In genomic region chr19:43638991-43639494, GRCh38 we compare ENCODE assay signal across 9 cellular contexts. TPM values are rescaled to one million over a fixed set of nuclear protein-coding genes. Genes with fewer than 3 reads are reported as not detected.
A peak's percentile ranks its signal among the peaks of the same experiment; 100 is the strongest.
DNase-seq lines count a peak whose midpoint lies in the region; ATAC-seq, FAIRE-seq and TF ChIP-seq lines count a peak whose summit lies in the region.
"Had no signal": no experiment of that assay in that cellular context is flagged by ENCODE, and none has a peak within 500 bp of the region (broad histone marks: within the 10 kb centered on the region; RNA-seq: fewer than 3 reads in every experiment).

No MANE protein-coding gene starts in this region.

- H3K4me3 ChIP-seq in BLaER1 treated with 17β-estradiol and CSF1 and Interleukin-3, amounts not matched to agents 10 nM and 100 nM = peak overlapping the region; percentile 56 to 83 (median 70)
- peak overlapping the region; percentile 65 for H3K4me3 ChIP-seq in Loucy (ENCODE audit: low read length, poor library complexity, severe bottlenecking)
- peak overlapping the region; percentile 72 to 90 (median 80) for H3K4me3 ChIP-seq in H1 (ENCODE audit: extremely low read depth in 1 of 4, insufficient read depth in 2 of 4, low read depth in 3 of 4, low read length in 4 of 4)

- H3K4me3 Mint-ChIP-seq in neural crest cell = peak overlapping the region; percentile 96

- no peaks in the 10 kb centered on the region for H3K79me2 ChIP-seq in Loucy (ENCODE audit: insufficient read depth, low read length)
- no peaks in the 10 kb centered on the region for H3K79me2 ChIP-seq in H1 (ENCODE audit: control insufficient read depth in 1 of 2, insufficient read depth in 2 of 2, low read length in 2 of 2)

- H3K36me3 Mint-ChIP-seq in neural crest cell (ENCODE audit: low read depth) = no peaks in the 10 kb centered on the region

- FAIRE-seq in H1 (lab: Jason Lieb, UNC) = no peak
- no peak for FAIRE-seq in RCC 7860 (lab: Jason Lieb, UNC)

- peaks cover 2% of the 10 kb centered on the region; the same call in 1 of the 2 replicates for H3K79me1 ChIP-seq in H1 (ENCODE audit: low read depth, low read length)

- DNase-seq in H1 (ENCODE audit: low read depth in 1 of 2, low spot score in 2 of 2) (no peak), neural crest cell (ENCODE audit: low read depth, low spot score) (no peak), RCC 7860 (ENCODE audit: low spot score) (no peak), cerebellum (ENCODE audit: low spot score) (no peak)
- DNase-seq: NCI-H510A had no signal

- H3K23me2 ChIP-seq in H1 (ENCODE audit: low read depth, low read length) = peaks cover 20% of the 10 kb centered on the region

- ATAC-seq in GM18861 (IDR thresholded peaks at IDR 0.05; ENCODE audit: unreplicated experiment) (no peak), GM19463 (IDR thresholded peaks at IDR 0.05; ENCODE audit: unreplicated experiment) (no peak)

- H3K4me2 ChIP-seq in BLaER1 treated with 17β-estradiol and CSF1 and Interleukin-3, amounts not matched to agents 10 nM and 100 nM = peak overlapping the region; percentile 84 to 100 (median 99)
- H3K4me2 ChIP-seq in Loucy (ENCODE audit: low read depth, low read length, poor library complexity, severe bottlenecking) (peak overlapping the region; percentile 74), H1 (ENCODE audit: insufficient read depth in 1 of 2, low read depth in 2 of 2, low read length in 2 of 2) (peak overlapping the region; percentile 89 to 92)

- no peaks in the 10 kb centered on the region for H3K9me3 ChIP-seq in BLaER1 treated with 17β-estradiol and CSF1 and Interleukin-3, amounts not matched to agents 10 nM and 100 nM (replicated peaks in 1 of 11)
- no peaks in the 10 kb centered on the region for H3K9me3 ChIP-seq in Loucy (ENCODE audit: insufficient read depth, low read depth, low read length)
- no peaks in the 10 kb centered on the region for H3K9me3 ChIP-seq in H1 (ENCODE audit: insufficient read depth in 2 of 2, low read depth in 1 of 2, low read length in 1 of 2)

- H3F3A ChIP-seq in Loucy (ENCODE audit: low read depth) = no peaks in the 10 kb centered on the region

- no peaks in the 10 kb centered on the region for H3K36me3 ChIP-seq in BLaER1 treated with 17β-estradiol and CSF1 and Interleukin-3, amounts not matched to agents 10 nM and 100 nM
- H3K36me3 ChIP-seq in Loucy (ENCODE audit: insufficient read depth, low read length) = no peaks in the 10 kb centered on the region
- H3K36me3 ChIP-seq in H1 (ENCODE audit: control insufficient read depth in 2 of 4, insufficient read depth in 4 of 4, low read length in 3 of 4) = no peaks in the 10 kb centered on the region

- TF ChIP-seq EP300 in H1 (IDR thresholded peaks at IDR 0.05; ENCODE audit: borderline replicate concordance in 1 of 2, low read depth in 2 of 2, low read length in 2 of 2) = no peak

- H3K18ac ChIP-seq in H1 (ENCODE audit: extremely low read depth, low read length) = peak overlapping the region; percentile 41; the same call in 1 of the 2 replicates

- no peak overlapping the region for H2BK120ac ChIP-seq in H1 (replicated peaks; ENCODE audit: low read depth, low read length)

- peaks cover 0 to 5% (median 0%) of the 10 kb centered on the region in 11 experiments; a peak in 2 of 22 replicates for H4K20me1 ChIP-seq in BLaER1 treated with 17β-estradiol and CSF1 and Interleukin-3, amounts not matched to agents 10 nM and 100 nM
- no peaks in the 10 kb centered on the region for H4K20me1 ChIP-seq in Loucy (ENCODE audit: insufficient read depth, low read length, poor library complexity, severe bottlenecking)
- H4K20me1 ChIP-seq in H1 (replicated peaks in 1 of 2; ENCODE audit: control insufficient read depth in 1 of 2, insufficient read depth in 2 of 2, low read length in 2 of 2) = peaks cover 0 to 1% of the 10 kb centered on the region in 2 experiments

- peaks cover 44% of the 10 kb centered on the region for H3K4me1 Mint-ChIP-seq in neural crest cell

- TF ChIP-seq RAD21 in H1 (IDR thresholded peaks at IDR 0.05 in 1 of 2, conservative IDR thresholded peaks at IDR 0.05 in 1 of 2; ENCODE audit: low read depth in 2 of 2, low read length in 2 of 2) = no peak

- TF ChIP-seq CTCF in Loucy (conservative IDR thresholded peaks at IDR 0.05; ENCODE audit: low read length) (no peak), H1 (IDR thresholded peaks at IDR 0.05; ENCODE audit: control extremely low read depth in 1 of 3, insufficient read depth in 1 of 3, low read depth in 1 of 3, low read length in 3 of 3) (no peak), neural crest cell (conservative IDR thresholded peaks at IDR 0.05) (no peak)

- H3K27me3 Mint-ChIP-seq in neural crest cell (ENCODE audit: low read depth) = peaks cover 4% of the 10 kb centered on the region

- H4K5ac ChIP-seq in H1 (ENCODE audit: insufficient read length, low read depth, low read length) = no peak overlapping the region

- H2BK5ac ChIP-seq in H1 (ENCODE audit: low read depth, low read length) = no peak overlapping the region

- H2AFZ ChIP-seq in Loucy (ENCODE audit: low read length) (peak overlapping the region; percentile 43; the same call in 1 of the 2 replicates), H1 (ENCODE audit: low read length) (no peak overlapping the region)

- H3K27me3 ChIP-seq in BLaER1 treated with 17β-estradiol and CSF1 and Interleukin-3, amounts not matched to agents 10 nM and 100 nM = peaks cover 0 to 18% (median 9%) of the 10 kb centered on the region in 11 experiments; a peak in 15 of 22 replicates
- no peaks in the 10 kb centered on the region for H3K27me3 ChIP-seq in Loucy (ENCODE audit: insufficient read depth, low read length, poor library complexity, severe bottlenecking)
- peaks cover 11 to 48% (median 31%) of the 10 kb centered on the region in 4 experiments for H3K27me3 ChIP-seq in H1 (replicated peaks in 1 of 4; ENCODE audit: control insufficient read depth in 3 of 4, extremely low read depth in 1 of 4, insufficient read depth in 3 of 4, low read length in 3 of 4)

- CTCF ChIA-PET in H1 (lab: Charles Lee; ENCODE audit: partially characterized antibody) = interaction anchor here (1.4 kb wide), 1 partner anchor 26 kb away, joined by 3 read pairs; no protein-coding TSS in a partner anchor

- H3K56ac ChIP-seq in H1 (replicated peaks; ENCODE audit: insufficient read length, low read depth, low read length) = no peak overlapping the region

- H2BK12ac ChIP-seq in H1 (ENCODE audit: low read depth, low read length) = no peak overlapping the region

- peak overlapping the region; percentile 67 to 92 (median 78) for H3K9ac ChIP-seq in BLaER1 treated with 17β-estradiol and CSF1 and Interleukin-3, amounts not matched to agents 10 nM and 100 nM
- H3K9ac ChIP-seq in Loucy (ENCODE audit: low read depth, low read length, poor library complexity, severe bottlenecking) = no peak overlapping the region
- H3K9ac ChIP-seq in H1 (replicated peaks in 1 of 4; ENCODE audit: extremely low read depth in 1 of 4, low read depth in 3 of 4, low read length in 3 of 4) = peak overlapping the region in 2 of 4 experiments; percentile 43 to 51; a peak in 3 of 7 replicates

- TF ChIP-seq POLR2A in H1 (IDR thresholded peaks at IDR 0.05; ENCODE audit: control extremely low read depth in 1 of 2, low read depth in 2 of 2, low read length in 2 of 2) = no peak

- H3K9me2 ChIP-seq in Loucy (replicated peaks; ENCODE audit: low read depth, low read length) = no peaks in the 10 kb centered on the region

- H3K9me3 Mint-ChIP-seq in neural crest cell = no peaks in the 10 kb centered on the region

- POLR2A ChIA-PET in H1 (lab: Charles Lee; ENCODE audit: partially characterized antibody) = no interaction called here

- H3K4ac ChIP-seq in H1 (replicated peaks; ENCODE audit: insufficient read length, low read depth, low read length) = no peak overlapping the region

- 0 out of 2 replicates have a peak overlapping the region, but pooled peaks have one; percentile 72 for H2BK20ac ChIP-seq in H1 (ENCODE audit: low read length)

- H3K14ac ChIP-seq in H1 (ENCODE audit: insufficient read length) = no peak overlapping the region

- no peak overlapping the region for H4K91ac ChIP-seq in H1 (replicated peaks; ENCODE audit: insufficient read length, low read length)

- no peak overlapping the region; the same call in 1 of the 2 replicates for H2AK5ac ChIP-seq in H1 (ENCODE audit: low read depth, low read length)

- peaks cover 38 to 63% (median 56%) of the 10 kb centered on the region in 10 experiments for H3K4me1 ChIP-seq in BLaER1 treated with 17β-estradiol and CSF1 and Interleukin-3, amounts not matched to agents 10 nM and 100 nM
- peaks cover 12% of the 10 kb centered on the region for H3K4me1 ChIP-seq in Loucy (ENCODE audit: insufficient read depth, low read length, poor library complexity, severe bottlenecking)
- peaks cover 8 to 29% (median 18%) of the 10 kb centered on the region in 4 experiments for H3K4me1 ChIP-seq in H1 (replicated peaks in 1 of 4; ENCODE audit: control insufficient read depth in 3 of 4, insufficient read depth in 4 of 4, low read length in 3 of 4)

- H3K27ac ChIP-seq in BLaER1 treated with 17β-estradiol and CSF1 and Interleukin-3, amounts not matched to agents 10 nM and 100 nM = peak overlapping the region in 9 of 11 experiments; percentile 33 to 81 (median 70); a peak in 18 of 22 replicates
- H3K27ac ChIP-seq in H1 (ENCODE audit: low read depth, low read length) = no peak overlapping the region

- WGBS in H1 (ENCODE audit: extremely low coverage in 1 of 2, insufficient coverage in 1 of 2, insufficient read length in 1 of 2, insufficient replicate concordance in 2 of 2, low coverage in 1 of 2, low lambda C conversion rate in 2 of 2, missing lambda C conversion rate in 1 of 2), 2 experiments = 14% methylated on average over 10 of the region's 15 CpGs; no CpG with 5 or more reads in 1 of the 2 experiments

- no peak overlapping the region for H2BK15ac ChIP-seq in H1 (ENCODE audit: low read length)

- peak overlapping the region; percentile 94 for H3K27ac Mint-ChIP-seq in neural crest cell (ENCODE audit: unreplicated experiment)

- H4K8ac ChIP-seq in H1 (ENCODE audit: extremely low read depth, insufficient read depth, low read length) = no peak overlapping the region; the same call in 1 of the 2 replicates

- no peak overlapping the region for H3K23ac ChIP-seq in H1 (ENCODE audit: insufficient read length)

RNA-seq across cellular contexts. Expression of gene CADM4, which starts 0.6 kb away (rescaled TPM):
- total RNA-seq in H1 (2021; fragmentation: NEBNext Ultra II Directional; extraction: Animal tissue kit (Norgen Biotek cat#: 25700)) = 23.1 and 25.0 TPM in 2 replicates
- polyA plus RNA-seq in H1 (2011; rRNA removed) = 13.5 and 20.7 TPM in 2 replicates
- polyA plus RNA-seq in H1 (2011; cell fraction: cytosol; rRNA removed) = 13.8 TPM
- polyA plus RNA-seq in H1 (2011; cell fraction: nucleus; rRNA removed) = 16.9 TPM
- polyA plus RNA-seq in H1 (2012, experiment 1 of 2) = 20.2 to 29.4 TPM (median 26.6 TPM) in 4 replicates
- polyA plus RNA-seq in H1 (2012, experiment 2 of 2) = 12.6 TPM
- polyA plus RNA-seq in H1 (2013, experiment 1 of 2) = 33.6 TPM
- 39.6 TPM for polyA plus RNA-seq in H1 (2013, experiment 2 of 2)
- polyA minus RNA-seq in H1 (2011; rRNA and poly(A)+ RNA removed) = 6.4 and 8.3 TPM in 2 replicates
- 9.4 TPM for polyA minus RNA-seq in H1 (2011; cell fraction: cytosol; rRNA and poly(A)+ RNA removed)
- polyA minus RNA-seq in H1 (2011; cell fraction: nucleus; rRNA and poly(A)+ RNA removed) = 3.7 TPM
- total RNA-seq in neural crest cell (74.4 and 78.5 TPM in 2 replicates), cerebellum (43.0 TPM)

RNA-seq across cellular contexts. Expression of gene ZNF428, which starts 19.6 kb away (rescaled TPM):
- 16.7 and 19.5 TPM in 2 replicates for total RNA-seq in H1 (2021; fragmentation: NEBNext Ultra II Directional; extraction: Animal tissue kit (Norgen Biotek cat#: 25700))
- polyA plus RNA-seq in H1 (2011; rRNA removed) = 7.8 and 15.5 TPM in 2 replicates
- 14.5 TPM for polyA plus RNA-seq in H1 (2011; cell fraction: cytosol; rRNA removed)
- polyA plus RNA-seq in H1 (2011; cell fraction: nucleus; rRNA removed) = 16.4 TPM
- 15.6 to 23.2 TPM (median 22.3 TPM) in 4 replicates for polyA plus RNA-seq in H1 (2012, experiment 1 of 2)
- 13.0 TPM for polyA plus RNA-seq in H1 (2012, experiment 2 of 2)
- polyA plus RNA-seq in H1 (2013, experiment 1 of 2) = 6.0 TPM
- 5.6 TPM for polyA plus RNA-seq in H1 (2013, experiment 2 of 2)
- polyA minus RNA-seq in H1 (2011; rRNA and poly(A)+ RNA removed) = 1.1 and 2.2 TPM in 2 replicates
- 5.4 TPM for polyA minus RNA-seq in H1 (2011; cell fraction: cytosol; rRNA and poly(A)+ RNA removed)
- 6.6 TPM for polyA minus RNA-seq in H1 (2011; cell fraction: nucleus; rRNA and poly(A)+ RNA removed)
- total RNA-seq in neural crest cell = 114 and 117 TPM in 2 replicates
- 66.2 TPM for total RNA-seq in cerebellum

RNA-seq across cellular contexts. Expression of gene SRRM5, which starts 27.2 kb away (rescaled TPM):
- total RNA-seq in H1 (2021; fragmentation: NEBNext Ultra II Directional; extraction: Animal tissue kit (Norgen Biotek cat#: 25700)) = 0.11 and 0.25 TPM in 2 replicates
- polyA plus RNA-seq in H1 (2011; rRNA removed) = 0.06 and 0.16 TPM in 2 replicates
- polyA plus RNA-seq in H1 (2011; cell fraction: cytosol; rRNA removed) = 0.25 TPM
- 0.51 TPM for polyA plus RNA-seq in H1 (2011; cell fraction: nucleus; rRNA removed)
- polyA plus RNA-seq in H1 (2012, experiment 1 of 2) = 0.28 to 0.32 TPM (median 0.29 TPM) in 4 replicates
- polyA plus RNA-seq in H1 (2012, experiment 2 of 2) = 0.07 TPM
- 0.22 TPM for polyA plus RNA-seq in H1 (2013, experiment 1 of 2)
- 0.24 TPM for polyA plus RNA-seq in H1 (2013, experiment 2 of 2)
- polyA minus RNA-seq in H1 (2011; rRNA and poly(A)+ RNA removed) = 0.07 and 0.28 TPM in 2 replicates
- not detected for polyA minus RNA-seq in H1 (2011; cell fraction: cytosol; rRNA and poly(A)+ RNA removed)
- polyA minus RNA-seq in H1 (2011; cell fraction: nucleus; rRNA and poly(A)+ RNA removed) = not detected
- total RNA-seq in neural crest cell = 0.41 and 0.51 TPM in 2 replicates
- 0.09 TPM for total RNA-seq in cerebellum

RNA-seq across cellular contexts. Expression of gene PLAUR, which starts 30.9 kb away (rescaled TPM):
- 22.9 and 23.0 TPM in 2 replicates for total RNA-seq in H1 (2021; fragmentation: NEBNext Ultra II Directional; extraction: Animal tissue kit (Norgen Biotek cat#: 25700))
- polyA plus RNA-seq in H1 (2011; rRNA removed) = 23.4 and 29.8 TPM in 2 replicates
- polyA plus RNA-seq in H1 (2011; cell fraction: cytosol; rRNA removed) = 33.3 TPM
- 32.7 TPM for polyA plus RNA-seq in H1 (2011; cell fraction: nucleus; rRNA removed)
- 22.5 to 28.7 TPM (median 26.3 TPM) in 4 replicates for polyA plus RNA-seq in H1 (2012, experiment 1 of 2)
- 16.1 TPM for polyA plus RNA-seq in H1 (2012, experiment 2 of 2)
- 32.2 TPM for polyA plus RNA-seq in H1 (2013, experiment 1 of 2)
- 35.2 TPM for polyA plus RNA-seq in H1 (2013, experiment 2 of 2)
- polyA minus RNA-seq in H1 (2011; rRNA and poly(A)+ RNA removed) = 11.9 and 15.1 TPM in 2 replicates
- 8.6 TPM for polyA minus RNA-seq in H1 (2011; cell fraction: cytosol; rRNA and poly(A)+ RNA removed)
- 9.9 TPM for polyA minus RNA-seq in H1 (2011; cell fraction: nucleus; rRNA and poly(A)+ RNA removed)
- total RNA-seq in neural crest cell (31.4 and 33.6 TPM in 2 replicates), cerebellum (4.4 TPM)

RNA-seq across cellular contexts. Expression of gene ZNF576, which starts 42.6 kb away (rescaled TPM):
- 13.6 and 14.7 TPM in 2 replicates for total RNA-seq in H1 (2021; fragmentation: NEBNext Ultra II Directional; extraction: Animal tissue kit (Norgen Biotek cat#: 25700))
- 32.4 and 35.9 TPM in 2 replicates for polyA plus RNA-seq in H1 (2011; rRNA removed)
- polyA plus RNA-seq in H1 (2011; cell fraction: cytosol; rRNA removed) = 22.3 TPM
- 19.5 TPM for polyA plus RNA-seq in H1 (2011; cell fraction: nucleus; rRNA removed)
- polyA plus RNA-seq in H1 (2012, experiment 1 of 2) = 11.7 to 16.0 TPM (median 13.6 TPM) in 4 replicates
- 18.5 TPM for polyA plus RNA-seq in H1 (2012, experiment 2 of 2)
- polyA plus RNA-seq in H1 (2013, experiment 1 of 2) = 17.0 TPM
- polyA plus RNA-seq in H1 (2013, experiment 2 of 2) = 17.1 TPM
- 10.6 and 11.2 TPM in 2 replicates for polyA minus RNA-seq in H1 (2011; rRNA and poly(A)+ RNA removed)
- polyA minus RNA-seq in H1 (2011; cell fraction: cytosol; rRNA and poly(A)+ RNA removed) = 4.4 TPM
- polyA minus RNA-seq in H1 (2011; cell fraction: nucleus; rRNA and poly(A)+ RNA removed) = 11.5 TPM
- 18.3 and 19.7 TPM in 2 replicates for total RNA-seq in neural crest cell
- 7.1 TPM for total RNA-seq in cerebellum
